ENCODE assay signal across 1 cellular context in the genomic region with DNA sequence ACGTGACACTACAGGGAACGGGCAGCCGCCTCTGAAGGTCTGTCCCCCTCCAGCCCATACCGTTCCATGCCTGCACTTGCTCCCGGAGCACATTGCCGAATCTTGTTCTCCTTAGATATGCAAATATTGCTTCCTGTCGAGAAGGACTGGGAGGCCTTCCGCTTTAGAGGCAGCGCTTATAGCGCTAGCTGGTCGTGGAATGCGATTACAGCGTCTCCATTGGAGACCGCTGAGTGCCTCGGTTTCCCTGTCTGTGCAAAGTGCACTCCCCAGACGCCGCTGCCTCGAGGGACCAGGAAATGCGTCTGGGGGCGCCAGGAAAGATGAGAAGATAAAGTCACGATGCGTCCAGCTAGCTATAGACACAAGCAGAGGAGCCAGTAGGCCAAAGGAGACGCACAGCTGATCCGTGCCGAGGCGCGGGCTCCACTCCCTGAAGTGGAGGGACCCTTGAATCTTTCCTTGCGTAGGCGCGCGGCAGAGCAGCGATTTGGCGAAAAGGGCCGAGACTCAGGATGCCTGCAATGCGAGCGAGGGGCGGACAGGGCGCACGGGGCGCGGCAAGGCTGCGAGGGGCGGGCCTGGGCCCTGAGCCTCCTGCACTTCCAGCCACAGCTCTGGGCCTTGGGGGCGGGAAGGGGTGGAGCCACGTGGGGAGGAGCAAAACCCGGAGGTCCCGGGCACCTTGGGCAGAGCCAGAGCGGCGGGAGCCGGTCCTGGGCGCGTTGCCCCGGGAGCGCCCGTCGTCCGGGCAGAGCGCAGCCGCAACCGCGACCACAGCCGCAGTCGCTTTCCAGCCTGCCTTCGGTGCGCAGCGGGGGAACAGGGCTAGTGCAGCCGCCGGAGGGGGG.
TF ChIP-seq lines count a peak whose summit lies in the region.

A gene (plus strand): TSS at position 692 of the 851 bp plus-strand sequence. CDS start 261 bp downstream, outside the sequence.

TF ChIP-seq in SK-N-SH treated with all-trans-retinoic acid at 6 μM for 48 hours, 23 proteins besides CTCF, POLR2A, EP300 and RAD21 (continued from another document):
- TF ChIP-seq, protein P1, sequence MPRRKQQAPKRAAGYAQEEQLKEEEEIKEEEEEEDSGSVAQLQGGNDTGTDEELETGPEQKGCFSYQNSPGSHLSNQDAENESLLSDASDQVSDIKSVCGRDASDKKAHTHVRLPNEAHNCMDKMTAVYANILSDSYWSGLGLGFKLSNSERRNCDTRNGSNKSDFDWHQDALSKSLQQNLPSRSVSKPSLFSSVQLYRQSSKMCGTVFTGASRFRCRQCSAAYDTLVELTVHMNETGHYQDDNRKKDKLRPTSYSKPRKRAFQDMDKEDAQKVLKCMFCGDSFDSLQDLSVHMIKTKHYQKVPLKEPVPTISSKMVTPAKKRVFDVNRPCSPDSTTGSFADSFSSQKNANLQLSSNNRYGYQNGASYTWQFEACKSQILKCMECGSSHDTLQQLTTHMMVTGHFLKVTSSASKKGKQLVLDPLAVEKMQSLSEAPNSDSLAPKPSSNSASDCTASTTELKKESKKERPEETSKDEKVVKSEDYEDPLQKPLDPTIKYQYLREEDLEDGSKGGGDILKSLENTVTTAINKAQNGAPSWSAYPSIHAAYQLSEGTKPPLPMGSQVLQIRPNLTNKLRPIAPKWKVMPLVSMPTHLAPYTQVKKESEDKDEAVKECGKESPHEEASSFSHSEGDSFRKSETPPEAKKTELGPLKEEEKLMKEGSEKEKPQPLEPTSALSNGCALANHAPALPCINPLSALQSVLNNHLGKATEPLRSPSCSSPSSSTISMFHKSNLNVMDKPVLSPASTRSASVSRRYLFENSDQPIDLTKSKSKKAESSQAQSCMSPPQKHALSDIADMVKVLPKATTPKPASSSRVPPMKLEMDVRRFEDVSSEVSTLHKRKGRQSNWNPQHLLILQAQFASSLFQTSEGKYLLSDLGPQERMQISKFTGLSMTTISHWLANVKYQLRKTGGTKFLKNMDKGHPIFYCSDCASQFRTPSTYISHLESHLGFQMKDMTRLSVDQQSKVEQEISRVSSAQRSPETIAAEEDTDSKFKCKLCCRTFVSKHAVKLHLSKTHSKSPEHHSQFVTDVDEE (CRISPR knock-in tag; IDR thresholded peaks at IDR 0.05): no peak
- TF ChIP-seq, protein P2, sequence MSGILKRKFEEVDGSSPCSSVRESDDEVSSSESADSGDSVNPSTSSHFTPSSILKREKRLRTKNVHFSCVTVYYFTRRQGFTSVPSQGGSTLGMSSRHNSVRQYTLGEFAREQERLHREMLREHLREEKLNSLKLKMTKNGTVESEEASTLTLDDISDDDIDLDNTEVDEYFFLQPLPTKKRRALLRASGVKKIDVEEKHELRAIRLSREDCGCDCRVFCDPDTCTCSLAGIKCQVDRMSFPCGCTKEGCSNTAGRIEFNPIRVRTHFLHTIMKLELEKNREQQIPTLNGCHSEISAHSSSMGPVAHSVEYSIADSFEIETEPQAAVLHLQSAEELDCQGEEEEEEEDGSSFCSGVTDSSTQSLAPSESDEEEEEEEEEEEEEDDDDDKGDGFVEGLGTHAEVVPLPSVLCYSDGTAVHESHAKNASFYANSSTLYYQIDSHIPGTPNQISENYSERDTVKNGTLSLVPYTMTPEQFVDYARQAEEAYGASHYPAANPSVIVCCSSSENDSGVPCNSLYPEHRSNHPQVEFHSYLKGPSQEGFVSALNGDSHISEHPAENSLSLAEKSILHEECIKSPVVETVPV (CRISPR knock-in tag; IDR thresholded peaks at IDR 0.05): no peak
- TF ChIP-seq ARNTL (CRISPR knock-in tag; IDR thresholded peaks at IDR 0.05; ENCODE audit: borderline replicate concordance, low read depth) (no peak), GLIS3 (CRISPR knock-in tag; IDR thresholded peaks at IDR 0.05) (no peak), ZNF8 (CRISPR knock-in tag; IDR thresholded peaks at IDR 0.05) (no peak), ZNF70 (CRISPR knock-in tag; IDR thresholded peaks at IDR 0.05) (no peak), ZFP30 (CRISPR knock-in tag; IDR thresholded peaks at IDR 0.05) (no peak), TCF4 (CRISPR knock-in tag; IDR thresholded peaks at IDR 0.05; ENCODE audit: borderline replicate concordance) (no peak), ZFP3 (CRISPR knock-in tag; IDR thresholded peaks at IDR 0.05) (no peak), ZNF565 (CRISPR knock-in tag; conservative IDR thresholded peaks at IDR 0.05; ENCODE audit: low read depth) (no peak)
- TF ChIP-seq, protein P3, sequence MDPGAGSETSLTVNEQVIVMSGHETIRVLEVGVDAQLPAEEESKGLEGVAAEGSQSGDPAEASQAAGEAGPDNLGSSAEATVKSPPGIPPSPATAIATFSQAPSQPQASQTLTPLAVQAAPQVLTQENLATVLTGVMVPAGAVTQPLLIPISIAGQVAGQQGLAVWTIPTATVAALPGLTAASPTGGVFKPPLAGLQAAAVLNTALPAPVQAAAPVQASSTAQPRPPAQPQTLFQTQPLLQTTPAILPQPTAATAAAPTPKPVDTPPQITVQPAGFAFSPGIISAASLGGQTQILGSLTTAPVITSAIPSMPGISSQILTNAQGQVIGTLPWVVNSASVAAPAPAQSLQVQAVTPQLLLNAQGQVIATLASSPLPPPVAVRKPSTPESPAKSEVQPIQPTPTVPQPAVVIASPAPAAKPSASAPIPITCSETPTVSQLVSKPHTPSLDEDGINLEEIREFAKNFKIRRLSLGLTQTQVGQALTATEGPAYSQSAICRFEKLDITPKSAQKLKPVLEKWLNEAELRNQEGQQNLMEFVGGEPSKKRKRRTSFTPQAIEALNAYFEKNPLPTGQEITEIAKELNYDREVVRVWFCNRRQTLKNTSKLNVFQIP (CRISPR knock-in tag; IDR thresholded peaks at IDR 0.05; ENCODE audit: borderline replicate concordance, low read depth): no peak
